28 cellular contexts compared by ENCODE assay signal in genomic region chr4:128335541-128335940, GRCh38.
"Had no signal": no experiment of that assay in that cellular context is flagged by ENCODE, and none has a peak within 500 bp of the region (broad histone marks: within the 10 kb centered on the region; RNA-seq: fewer than 3 reads in every experiment).

No MANE protein-coding gene starts in this region.

- H3K36me3 ChIP-seq: colonic mucosa, gastrocnemius medialis, heart left ventricle, left lung, neural progenitor cell, sigmoid colon, spleen, thoracic aorta, tibial nerve, upper lobe of right lung, uterus had no signal

- H3K27me3 ChIP-seq: colonic mucosa, gastrocnemius medialis, heart left ventricle, hepatocyte, left lung, neural progenitor cell, sigmoid colon, spleen, tibial nerve, upper lobe of right lung, uterus had no signal

- H3K4me1 Mint-ChIP-seq: nephron; neural progenitor cell; stimulated activated memory B cell treated with anti-CD40 and anti-IgM and Interleukin-4, amounts not matched to agents 10 μg/mL and 1 μg/mL and 100 μg/mL, for 72 hours had no signal

- H3K4me2 ChIP-seq: hepatocyte, neural progenitor cell had no signal

- H2AFZ ChIP-seq: hepatocyte, neural progenitor cell, parathyroid adenoma had no signal

- H3K27ac ChIP-seq: colonic mucosa, gastrocnemius medialis, heart left ventricle, hepatocyte, left lung, neural progenitor cell, parathyroid adenoma, sigmoid colon, spleen, thoracic aorta, tibial nerve, upper lobe of right lung, uterus had no signal

- H3K9me3 Mint-ChIP-seq: nephron; neural progenitor cell; stimulated activated memory B cell treated with anti-CD40 and anti-IgM and Interleukin-4, amounts not matched to agents 10 μg/mL and 1 μg/mL and 100 μg/mL, for 72 hours had no signal

- H3K4me3 ChIP-seq: colonic mucosa, gastrocnemius medialis, heart left ventricle, hepatocyte, left lung, neural progenitor cell, sigmoid colon, spleen, thoracic aorta, tibial nerve, upper lobe of right lung, uterus had no signal

- H3K9me3 ChIP-seq: colonic mucosa, gastrocnemius medialis, heart left ventricle, left lung, sigmoid colon, spleen, thoracic aorta, tibial nerve, upper lobe of right lung, uterus had no signal

- H3K79me2 ChIP-seq: hepatocyte, parathyroid adenoma had no signal

- H3K4me1 ChIP-seq: colonic mucosa, gastrocnemius medialis, left lung, neural progenitor cell, parathyroid adenoma, sigmoid colon, spleen, tibial nerve, upper lobe of right lung, uterus had no signal

- H3K27me3 Mint-ChIP-seq: naive thymus-derived CD4-positive, alpha-beta T cell; progenitor cell of endocrine pancreas; stimulated activated memory B cell treated with anti-CD40 and anti-IgM and Interleukin-4, amounts not matched to agents 10 μg/mL and 1 μg/mL and 100 μg/mL, for 72 hours had no signal

- DNase-seq: cerebellar nuclear complex; colonic mucosa; dermis blood vessel endothelial cell; effector memory CD4-positive, alpha-beta T cell; foreskin fibroblast; gastrocnemius medialis; heart left ventricle; left cardiac atrium; left lung; mesendoderm; midbrain; naive thymus-derived CD4-positive, alpha-beta T cell; right cardiac atrium; sigmoid colon; spleen; stimulated activated CD4-positive, alpha-beta T cell treated with anti-CD3 and anti-CD28 coated beads, Interleukin-4, amount 100 ng/mL, for 4 hours; stimulated activated naive CD8-positive, alpha-beta T cell treated with anti-CD3 and anti-CD28 coated beads, Interleukin-15, Interleukin-2, amounts not matched to agents 100 U/mL and 50 U/mL, for 24 hours; substantia nigra; upper lobe of right lung; uterus had no signal

- H3K4me3 Mint-ChIP-seq: naive thymus-derived CD4-positive, alpha-beta T cell; nephron; neural progenitor cell; stimulated activated memory B cell treated with anti-CD40 and anti-IgM and Interleukin-4, amounts not matched to agents 10 μg/mL and 1 μg/mL and 100 μg/mL, for 72 hours had no signal

- H3K27ac Mint-ChIP-seq: naive thymus-derived CD4-positive, alpha-beta T cell; nephron; neural progenitor cell; progenitor cell of endocrine pancreas; stimulated activated memory B cell treated with anti-CD40 and anti-IgM and Interleukin-4, amounts not matched to agents 10 μg/mL and 1 μg/mL and 100 μg/mL, for 72 hours had no signal

- H3K36me3 Mint-ChIP-seq: neural progenitor cell had no signal

- H3K9ac ChIP-seq: neural progenitor cell, parathyroid adenoma had no signal
